ENCODE assay signal across 8 cellular contexts in genomic region chr2:161415041-161415440, GRCh38. TPM values are rescaled to one million over a fixed set of nuclear protein-coding genes. Genes with fewer than 3 reads are reported as not detected.
DNase-seq lines count a peak whose midpoint lies in the region; ATAC-seq, FAIRE-seq and TF ChIP-seq lines count a peak whose summit lies in the region.

No MANE protein-coding gene starts in this region.

- H3K4me1 Mint-ChIP-seq in activated CD4-positive, alpha-beta memory T cell treated with anti-CD3 and anti-CD28 coated beads for 36 hours (ENCODE audit: low read depth), result peaks cover 47% of the 10 kb centered on the region

- no peak for TF ChIP-seq CTCF in kidney (IDR thresholded peaks at IDR 0.05; ENCODE audit: borderline replicate concordance, extremely low read depth, insufficient read depth)

- FAIRE-seq in kidney (lab: Jason Lieb, UNC), result no peak

- H3K4me3 Mint-ChIP-seq in activated CD4-positive, alpha-beta memory T cell treated with anti-CD3 and anti-CD28 coated beads for 36 hours, result peak overlapping the region; percentile 45

- H3K9me3 Mint-ChIP-seq in activated CD4-positive, alpha-beta memory T cell treated with anti-CD3 and anti-CD28 coated beads for 36 hours, result no peaks in the 10 kb centered on the region

- 4% methylated on average over 13 of the region's 13 CpGs for WGBS in thymus

- DNase-seq in stimulated activated CD4-positive, alpha-beta T cell treated with anti-CD3 and anti-CD28 coated beads, Interleukin-15, amount 100 ng/mL, for 24 hours, result peak; percentile 31
- DNase-seq in stimulated activated CD4-positive, alpha-beta T cell treated with anti-CD3 and anti-CD28 coated beads, Interleukin-12 subunit alpha, Interleukin-12 subunit beta, amount 100 ng/mL, for 4 hours, result no peak
- no peak for DNase-seq in activated CD4-positive, alpha-beta memory T cell treated with anti-CD3 and anti-CD28 coated beads for 36 hours
- DNase-seq in stimulated activated CD4-positive, alpha-beta T cell treated with anti-CD3 and anti-CD28 coated beads, Interleukin-4, amount 100 ng/mL, for 24 hours, result no peak
- no peak for DNase-seq in kidney

- H3K27me3 Mint-ChIP-seq in activated CD4-positive, alpha-beta memory T cell treated with anti-CD3 and anti-CD28 coated beads for 36 hours, result peaks cover 52% of the 10 kb centered on the region

- H3K36me3 ChIP-seq in iPS-18a (ENCODE audit: control insufficient read depth, low read depth, low read length), result no peaks in the 10 kb centered on the region
- no peaks in the 10 kb centered on the region for H3K36me3 ChIP-seq in thymus (ENCODE audit: control insufficient read depth, insufficient read depth)
- H3K36me3 ChIP-seq in kidney (ENCODE audit: control insufficient read depth in 1 of 2, insufficient read depth in 2 of 2, low read length in 2 of 2), result no peaks in the 10 kb centered on the region

- H3K4me1 ChIP-seq in iPS-18a (ENCODE audit: control insufficient read depth, low read depth, low read length), result peaks cover 39% of the 10 kb centered on the region
- H3K4me1 ChIP-seq in thymus (ENCODE audit: control insufficient read depth, insufficient read depth, low read length), result peaks cover 3% of the 10 kb centered on the region
- peaks cover 0 to 7% of the 10 kb centered on the region in 2 donors for H3K4me1 ChIP-seq in kidney (ENCODE audit: control insufficient read depth in 1 of 2, insufficient read depth in 1 of 2, low read depth in 1 of 2, low read length in 2 of 2)

- CTCF ChIA-PET in activated CD4-positive, alpha-beta memory T cell treated with anti-CD3 and anti-CD28 coated beads for 36 hours (lab: Charles Lee), result interaction anchor here (0.8 kb wide), 1 partner anchor 883 kb away, joined by 3 read pairs; no protein-coding TSS in a partner anchor

- ATAC-seq in HG03159 (IDR thresholded peaks at IDR 0.05; ENCODE audit: unreplicated experiment), result peak; percentile 25

- intact Hi-C loops in activated CD4-positive, alpha-beta memory T cell treated with anti-CD3 and anti-CD28 coated beads for 36 hours (cut with micrococcal nuclease), result loop anchor here (2.0 to 5.0 kb wide), 3 partner anchors 14 to 178 kb away; partner anchors contain the start of gene PSMD14
- intact Hi-C loops in kidney (cut with DNase I), result no loop called here

- H3K4me3 ChIP-seq in iPS-18a (ENCODE audit: low read length), result peak overlapping the region; percentile 54
- H3K4me3 ChIP-seq in thymus (ENCODE audit: low read length), result peak overlapping the region; percentile 28
- peak overlapping the region in 1 of 2 donors; percentile 45 for H3K4me3 ChIP-seq in kidney (ENCODE audit: low read length in 2 of 2)

- H3K36me3 Mint-ChIP-seq in activated CD4-positive, alpha-beta memory T cell treated with anti-CD3 and anti-CD28 coated beads for 36 hours, result peaks cover 3% of the 10 kb centered on the region

- H3K27me3 ChIP-seq in iPS-18a (ENCODE audit: control insufficient read depth, insufficient read depth, low read length), result peaks cover 86% of the 10 kb centered on the region
- H3K27me3 ChIP-seq in thymus (ENCODE audit: control insufficient read depth, insufficient read depth), result peaks cover 60% of the 10 kb centered on the region

- H3K9me3 ChIP-seq in iPS-18a (ENCODE audit: control insufficient read depth, low read depth, low read length), result no peaks in the 10 kb centered on the region
- H3K9me3 ChIP-seq in thymus (ENCODE audit: control insufficient read depth), result no peaks in the 10 kb centered on the region
- H3K9me3 ChIP-seq in kidney (ENCODE audit: control insufficient read depth in 1 of 2, low read length in 2 of 2), result no peaks in the 10 kb centered on the region

- POLR2A ChIA-PET in activated CD4-positive, alpha-beta memory T cell treated with anti-CD3 and anti-CD28 coated beads for 36 hours (lab: Charles Lee), result no interaction called here

- H3K27ac Mint-ChIP-seq in activated CD4-positive, alpha-beta memory T cell treated with anti-CD3 and anti-CD28 coated beads for 36 hours, result no peak overlapping the region

- H3K9ac ChIP-seq in iPS-18a (ENCODE audit: low read length) (no peak overlapping the region), kidney (ENCODE audit: low read length in 2 of 2) (no peak overlapping the region)

- no peak overlapping the region for H3K27ac ChIP-seq in iPS-18a (ENCODE audit: low read length)
- no peak overlapping the region for H3K27ac ChIP-seq in thymus (ENCODE audit: low read depth)
- H3K27ac ChIP-seq in kidney (ENCODE audit: low read depth in 2 of 2, low read length in 2 of 2), result no peak overlapping the region

RNA-seq across cellular contexts. Expression of gene TBR1, which starts 1.1 kb away (rescaled TPM):
- not detected for total RNA-seq in activated CD4-positive, alpha-beta memory T cell treated with anti-CD3 and anti-CD28 coated beads for 36 hours
- polyA plus RNA-seq in thymus, result 0.02 TPM
- total RNA-seq in kidney, result not detected
- not detected for polyA plus RNA-seq in kidney (ENCODE audit: insufficient read depth, low read depth, low replicate concordance)
